Comparison of ENCODE assay signal across 17 cellular contexts in the genomic region with DNA sequence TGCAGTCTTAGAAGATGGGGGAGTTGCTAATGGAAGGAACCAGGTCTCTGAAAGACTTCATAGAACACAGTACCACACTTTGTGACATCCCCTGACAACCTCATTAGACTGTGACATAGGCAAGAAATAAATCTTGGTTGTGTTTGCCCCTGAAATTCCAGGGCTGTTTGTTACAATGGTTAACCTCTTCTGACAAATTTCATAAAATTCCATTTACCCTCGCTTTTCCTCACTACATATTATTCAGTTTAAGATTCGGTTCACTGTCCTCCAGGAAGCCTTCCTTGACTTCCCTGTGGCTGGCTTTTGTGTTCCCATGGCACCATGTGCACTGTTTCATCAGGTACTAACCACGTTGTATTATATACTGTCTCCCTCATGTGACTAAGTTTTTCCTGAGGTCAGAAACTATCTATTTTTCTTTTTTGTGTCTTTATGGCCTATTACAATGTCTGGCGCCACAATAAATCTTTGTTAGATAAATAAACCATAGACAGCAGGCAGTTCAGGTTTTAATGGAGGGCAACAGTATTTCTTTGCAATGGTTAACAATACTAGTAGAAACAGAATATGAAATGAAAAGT. TPM values are rescaled to one million over a fixed set of nuclear protein-coding genes. Genes with fewer than 3 reads are reported as not detected.
A peak's percentile ranks its signal among the peaks of the same experiment; 100 is the strongest.
DNase-seq lines count a peak whose midpoint lies in the region; ATAC-seq, FAIRE-seq and TF ChIP-seq lines count a peak whose summit lies in the region.
"Had no signal": no experiment of that assay in that cellular context is flagged by ENCODE, and none has a peak within 500 bp of the region (broad histone marks: within the 10 kb centered on the region; RNA-seq: fewer than 3 reads in every experiment).

No MANE protein-coding gene starts in this region.

- POLR2A ChIA-PET in SK-N-SH (lab: Yijun Ruan, JAX), result no interaction called here

- no peak overlapping the region for H3K4me3 ChIP-seq in SK-N-SH (ENCODE audit: low read depth in 2 of 2, low read length in 1 of 2)
- no peak overlapping the region for H3K4me3 ChIP-seq in ascending aorta
- H3K4me3 ChIP-seq: BLaER1, PC-9 had no signal

- peaks cover 15% of the 10 kb centered on the region; the same call in 1 of the 2 replicates for H3K79me2 ChIP-seq in SK-N-SH (ENCODE audit: insufficient read depth)

- no peak for ATAC-seq in SK-N-SH treated with all-trans-retinoic acid at 6 μM for 48 hours
- ATAC-seq in GM18858 (IDR thresholded peaks at IDR 0.05; ENCODE audit: unreplicated experiment), result no peak
- ATAC-seq: HepG2 had no signal

- H3K36me3 ChIP-seq in SK-N-SH (replicated peaks in 1 of 2; ENCODE audit: control insufficient read depth in 1 of 2, insufficient read depth in 2 of 2, low read length in 1 of 2) (peaks cover 3 to 8% of the 10 kb centered on the region in 2 experiments), ascending aorta (no peaks in the 10 kb centered on the region)
- H3K36me3 ChIP-seq: BLaER1 had no signal

- intact Hi-C loops in ascending aorta (cut with DNase I), result no loop called here

- TF ChIP-seq RAD21 in SK-N-SH (IDR thresholded peaks at IDR 0.05; ENCODE audit: low read length), result no peak

- H3F3A ChIP-seq in SK-N-SH (replicated peaks; ENCODE audit: insufficient read depth), result peaks cover 30% of the 10 kb centered on the region

- H3K9me2 ChIP-seq in SK-N-SH, result no peaks in the 10 kb centered on the region

- H3K27me3 ChIP-seq in SK-N-SH (ENCODE audit: insufficient read depth) (no peaks in the 10 kb centered on the region), ascending aorta (no peaks in the 10 kb centered on the region)

- WGBS in SK-N-SH (ENCODE audit: low lambda C conversion rate), result 63% methylated on average over 4 of the region's 4 CpGs

- H3K9me3 ChIP-seq in SK-N-SH (no peaks in the 10 kb centered on the region), ascending aorta (no peaks in the 10 kb centered on the region)

- CTCF ChIA-PET in SK-N-SH (lab: Yijun Ruan, JAX), result no interaction called here

- DNase-seq in SK-N-SH, result no peak
- DNase-seq in RCC 7860 (ENCODE audit: low spot score), result peak; percentile 4
- no peak for DNase-seq in epithelial cell of prostate (ENCODE audit: low read depth, low spot score)
- no peak for DNase-seq in NK-92 (lab: John Stamatoyannopoulos, UW; ENCODE audit: unreplicated experiment)
- DNase-seq in activated CD8-positive, alpha-beta memory T cell treated with anti-CD3 and anti-CD28 coated beads, Interleukin-2, amount 50 U/mL, for 48 hours, result no peak
- no peak for DNase-seq in ascending aorta (ENCODE audit: low spot score in 2 of 2)
- DNase-seq: GOT3, Karpas-422, NCI-H524 treated with DMSO at 0.1 percent for 48 hours, PC-9, T-helper 1 cell had no signal

- FAIRE-seq in RCC 7860 (lab: Jason Lieb, UNC), result no peak
- FAIRE-seq: HepG2 had no signal

- H3K9ac ChIP-seq in SK-N-SH, result no peak overlapping the region
- H3K9ac ChIP-seq: BLaER1 had no signal

- TF ChIP-seq CTCF in SK-N-SH (IDR thresholded peaks at IDR 0.05) (no peak), ascending aorta (IDR thresholded peaks at IDR 0.05) (no peak)

- no peaks in the 10 kb centered on the region for H4K20me1 ChIP-seq in SK-N-SH (ENCODE audit: insufficient read depth)
- H4K20me1 ChIP-seq: BLaER1 had no signal

- H3K4me1 ChIP-seq in SK-N-SH (ENCODE audit: control insufficient read depth in 1 of 2, insufficient read depth in 2 of 2, low read depth in 1 of 2, low read length in 1 of 2), result no peaks in the 10 kb centered on the region; a peak in 2 of 4 replicates
- no peaks in the 10 kb centered on the region for H3K4me1 ChIP-seq in ascending aorta
- H3K4me1 ChIP-seq: BLaER1 had no signal

- no peak for TF ChIP-seq EP300 in SK-N-SH (IDR thresholded peaks at IDR 0.05; ENCODE audit: borderline replicate concordance in 1 of 2, low read depth in 1 of 2, low read length in 1 of 2)

- H2AFZ ChIP-seq in SK-N-SH (ENCODE audit: low read depth), result no peak overlapping the region; the same call in 1 of the 2 replicates
- H2AFZ ChIP-seq: PC-9 had no signal

- H3K4me2 ChIP-seq in SK-N-SH, result no peak overlapping the region
- H3K4me2 ChIP-seq: BLaER1, PC-9 had no signal

- H3K27ac ChIP-seq in SK-N-SH (ENCODE audit: low read depth in 2 of 2, low read length in 1 of 2), result peak overlapping the region; percentile 22 to 36; a peak in 3 of 4 replicates
- peak overlapping the region; percentile 79 for H3K27ac ChIP-seq in epithelial cell of prostate
- no peak overlapping the region for H3K27ac ChIP-seq in ascending aorta
- H3K27ac ChIP-seq: 22Rv1, BLaER1, PC-9 had no signal

TF ChIP-seq in SK-N-SH, 30 proteins besides CTCF, POLR2A, EP300 and RAD21 (continues in another document):
- TF ChIP-seq FOXJ3 (CRISPR knock-in tag; IDR thresholded peaks at IDR 0.05), result no peak
- no peak for TF ChIP-seq EZH2phosphoT487 (IDR thresholded peaks at IDR 0.05; ENCODE audit: borderline replicate concordance, low read depth)
- no peak for TF ChIP-seq JUND (IDR thresholded peaks at IDR 0.05)
- TF ChIP-seq, protein P1, sequence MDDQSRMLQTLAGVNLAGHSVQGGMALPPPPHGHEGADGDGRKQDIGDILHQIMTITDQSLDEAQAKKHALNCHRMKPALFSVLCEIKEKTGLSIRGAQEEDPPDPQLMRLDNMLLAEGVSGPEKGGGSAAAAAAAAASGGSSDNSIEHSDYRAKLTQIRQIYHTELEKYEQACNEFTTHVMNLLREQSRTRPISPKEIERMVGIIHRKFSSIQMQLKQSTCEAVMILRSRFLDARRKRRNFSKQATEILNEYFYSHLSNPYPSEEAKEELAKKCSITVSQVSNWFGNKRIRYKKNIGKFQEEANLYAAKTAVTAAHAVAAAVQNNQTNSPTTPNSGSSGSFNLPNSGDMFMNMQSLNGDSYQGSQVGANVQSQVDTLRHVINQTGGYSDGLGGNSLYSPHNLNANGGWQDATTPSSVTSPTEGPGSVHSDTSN (IDR thresholded peaks at IDR 0.05), result no peak
- no peak for TF ChIP-seq RCOR1 (IDR thresholded peaks at IDR 0.05; ENCODE audit: low read length)
- TF ChIP-seq NRF1 (IDR thresholded peaks at IDR 0.05; ENCODE audit: low read depth, low read length), result no peak
- TF ChIP-seq, protein P2, sequence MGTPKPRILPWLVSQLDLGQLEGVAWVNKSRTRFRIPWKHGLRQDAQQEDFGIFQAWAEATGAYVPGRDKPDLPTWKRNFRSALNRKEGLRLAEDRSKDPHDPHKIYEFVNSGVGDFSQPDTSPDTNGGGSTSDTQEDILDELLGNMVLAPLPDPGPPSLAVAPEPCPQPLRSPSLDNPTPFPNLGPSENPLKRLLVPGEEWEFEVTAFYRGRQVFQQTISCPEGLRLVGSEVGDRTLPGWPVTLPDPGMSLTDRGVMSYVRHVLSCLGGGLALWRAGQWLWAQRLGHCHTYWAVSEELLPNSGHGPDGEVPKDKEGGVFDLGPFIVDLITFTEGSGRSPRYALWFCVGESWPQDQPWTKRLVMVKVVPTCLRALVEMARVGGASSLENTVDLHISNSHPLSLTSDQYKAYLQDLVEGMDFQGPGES (IDR thresholded peaks at IDR 0.05; ENCODE audit: low read depth, low read length), result no peak

TF ChIP-seq in SK-N-SH treated with all-trans-retinoic acid at 6 μM for 48 hours, 23 proteins besides CTCF, POLR2A, EP300 and RAD21:
- TF ChIP-seq RARB (CRISPR knock-in tag; IDR thresholded peaks at IDR 0.05), result no peak
- TF ChIP-seq ESRRG (CRISPR knock-in tag; IDR thresholded peaks at IDR 0.05), result no peak
- TF ChIP-seq SNAI2 (CRISPR knock-in tag; IDR thresholded peaks at IDR 0.05), result no peak
- no peak for TF ChIP-seq CSDC2 (CRISPR knock-in tag; IDR thresholded peaks at IDR 0.05)
- TF ChIP-seq ZFP3 (CRISPR knock-in tag; IDR thresholded peaks at IDR 0.05), result no peak
- TF ChIP-seq GLIS3 (CRISPR knock-in tag; IDR thresholded peaks at IDR 0.05), result no peak
- TF ChIP-seq, protein P3, sequence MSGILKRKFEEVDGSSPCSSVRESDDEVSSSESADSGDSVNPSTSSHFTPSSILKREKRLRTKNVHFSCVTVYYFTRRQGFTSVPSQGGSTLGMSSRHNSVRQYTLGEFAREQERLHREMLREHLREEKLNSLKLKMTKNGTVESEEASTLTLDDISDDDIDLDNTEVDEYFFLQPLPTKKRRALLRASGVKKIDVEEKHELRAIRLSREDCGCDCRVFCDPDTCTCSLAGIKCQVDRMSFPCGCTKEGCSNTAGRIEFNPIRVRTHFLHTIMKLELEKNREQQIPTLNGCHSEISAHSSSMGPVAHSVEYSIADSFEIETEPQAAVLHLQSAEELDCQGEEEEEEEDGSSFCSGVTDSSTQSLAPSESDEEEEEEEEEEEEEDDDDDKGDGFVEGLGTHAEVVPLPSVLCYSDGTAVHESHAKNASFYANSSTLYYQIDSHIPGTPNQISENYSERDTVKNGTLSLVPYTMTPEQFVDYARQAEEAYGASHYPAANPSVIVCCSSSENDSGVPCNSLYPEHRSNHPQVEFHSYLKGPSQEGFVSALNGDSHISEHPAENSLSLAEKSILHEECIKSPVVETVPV (CRISPR knock-in tag; IDR thresholded peaks at IDR 0.05), result no peak
TF ChIP-seq in SK-N-SH treated with all-trans-retinoic acid at 6 μM for 48 hours: peak in this region for 0.

RNA-seq across cellular contexts. Expression of a gene that starts 54.2 kb away (rescaled TPM):
- not detected in 2 replicates for polyA plus RNA-seq in SK-N-SH (2012; rRNA removed)
- polyA plus RNA-seq in SK-N-SH (2012; cell fraction: cytosol; rRNA removed), result not detected in 2 replicates
- polyA plus RNA-seq in SK-N-SH (2012; cell fraction: nucleus; rRNA removed), result not detected in 2 replicates
- total RNA-seq in ascending aorta, result not detected
- total RNA-seq: Daoy, HepG2, PC-9 had no signal
- polyA plus RNA-seq: HepG2 had no signal

Comparison
In these comparisons a context has a peak if more than half of its experiments do, and no peak if none do; other contexts are left out.
1. H3K27ac ChIP-seq: peak in SK-N-SH (2 of 2) and epithelial cell of prostate (single experiment); none in ascending aorta (0 of 2).